21 cellular contexts compared by ENCODE assay signal in genomic region chr9:23849379-23849778, GRCh38. TPM values are rescaled to one million over a fixed set of nuclear protein-coding genes. Genes with fewer than 3 reads are reported as not detected.
DNase-seq lines count a peak whose midpoint lies in the region; ATAC-seq, FAIRE-seq and TF ChIP-seq lines count a peak whose summit lies in the region.
"Had no signal": no experiment of that assay in that cellular context is flagged by ENCODE, and none has a peak within 500 bp of the region (broad histone marks: within the 10 kb centered on the region; RNA-seq: fewer than 3 reads in every experiment).

No MANE protein-coding gene starts in this region.

- DNase-seq in Caki2 (ENCODE audit: low read depth), result peak; percentile 0
- no peak for DNase-seq in epithelial cell of esophagus (ENCODE audit: low read depth)
- DNase-seq in neural crest cell (ENCODE audit: low read depth, low spot score), result no peak
- DNase-seq in HepG2 (ENCODE audit: low spot score), result no peak
- no peak for DNase-seq in CD1c-positive myeloid dendritic cell (ENCODE audit: extremely low spot score)
- DNase-seq: activated CD4-positive, alpha-beta memory T cell treated with anti-CD3 and anti-CD28 coated beads for 36 hours; activated naive CD8-positive, alpha-beta T cell treated with anti-CD3 and anti-CD28 coated beads, Interleukin-2, amount 50 U/mL, for 24 hours; activated T-cell treated with anti-CD3 and anti-CD28 coated beads, Interleukin-2, amount 50 U/mL, for 72 hours; Caco-2; NCI-H1048; NCI-H2171 treated with DMSO at 0.1 percent for 48 hours; PC-9; SK-N-SH; stimulated activated CD4-positive, alpha-beta T cell treated with anti-CD3 and anti-CD28 coated beads, Interleukin-2, amount 100 ng/mL, for 48 hours; transverse colon had no signal

- H3K27me3 Mint-ChIP-seq in neural crest cell (ENCODE audit: low read depth), result peaks cover 25% of the 10 kb centered on the region

- ATAC-seq in GM18511 (IDR thresholded peaks at IDR 0.05; ENCODE audit: unreplicated experiment) (no peak), HepG2 (no peak), GM21723 (IDR thresholded peaks at IDR 0.05; ENCODE audit: unreplicated experiment) (no peak)
- ATAC-seq: activated naive CD8-positive, alpha-beta T cell treated with anti-CD3 and anti-CD28 coated beads, Interleukin-2, amount 50 U/mL, for 24 hours; activated T-cell treated with anti-CD3 and anti-CD28 coated beads, Interleukin-2, amount 50 U/mL, for 72 hours had no signal

- H3K4me2 ChIP-seq in KMS-11, result 0 out of 2 replicates have a peak overlapping the region, but pooled peaks have one; percentile 13
- H3K4me2 ChIP-seq in HepG2 (ENCODE audit: low read depth, low read length), result no peak overlapping the region
- H3K4me2 ChIP-seq: PC-9, SK-N-SH had no signal

- no peaks in the 10 kb centered on the region for H3K36me3 Mint-ChIP-seq in neural crest cell (ENCODE audit: low read depth)

- H3K79me2 ChIP-seq in KMS-11 (ENCODE audit: insufficient read depth, low read depth) (no peaks in the 10 kb centered on the region), HepG2 (ENCODE audit: insufficient read depth, low read length) (no peaks in the 10 kb centered on the region)

- H3K27me3 ChIP-seq in KMS-11 (ENCODE audit: insufficient read depth, low read depth) (no peaks in the 10 kb centered on the region), HepG2 (ENCODE audit: control insufficient read depth in 1 of 2, insufficient read depth in 2 of 2, low read length in 2 of 2) (no peaks in the 10 kb centered on the region)

- POLR2A ChIA-PET in HepG2 (lab: Yijun Ruan, JAX), result no interaction called here

- 4% methylated on average over 5 of the region's 5 CpGs for WGBS in HepG2 (ENCODE audit: low lambda C conversion rate)

- H3K9me3 ChIP-seq in HepG2 (ENCODE audit: low read length), result no peaks in the 10 kb centered on the region
- H3K9me3 ChIP-seq: Caco-2, right atrium auricular region, SK-N-SH, transverse colon had no signal

- H2AFZ ChIP-seq in KMS-11 (ENCODE audit: low read depth) (peak overlapping the region; percentile 30; the same call in 1 of the 2 replicates), HepG2 (ENCODE audit: low read length) (no peak overlapping the region)
- H2AFZ ChIP-seq: PC-9 had no signal

- no peak for TF ChIP-seq POLR2A in HepG2 (IDR thresholded peaks at IDR 0.05; ENCODE audit: insufficient read depth in 1 of 2, low read depth in 2 of 2, low read length in 2 of 2)

- no peak for FAIRE-seq in HepG2 (lab: Jason Lieb, UNC)
- FAIRE-seq: HTR-8/SVneo had no signal

- intact Hi-C loops in HepG2 (cut with micrococcal nuclease; ENCODE audit: unreplicated experiment), result no loop called here

- H3K4me1 Mint-ChIP-seq in neural crest cell, result peaks cover 29% of the 10 kb centered on the region
- H3K4me1 Mint-ChIP-seq: activated naive CD8-positive, alpha-beta T cell treated with anti-CD3 and anti-CD28 coated beads, Interleukin-2, amount 50 U/mL, for 24 hours had no signal

- peak overlapping the region; percentile 65; the same call in 1 of the 2 replicates for H3K9ac ChIP-seq in KMS-11
- H3K9ac ChIP-seq in HepG2 (ENCODE audit: insufficient read depth, low read depth, low read length), result no peak overlapping the region
- H3K9ac ChIP-seq: SK-N-SH had no signal

- TF ChIP-seq EP300 in HepG2 (IDR thresholded peaks at IDR 0.05; ENCODE audit: low read depth in 2 of 2, low read length in 2 of 2), result no peak
- TF ChIP-seq EP300 in HepG2 (CRISPR knock-in tag; IDR thresholded peaks at IDR 0.05; ENCODE audit: borderline replicate concordance), result no peak

- no TSS peak for BruUV-seq in HepG2 (replicated peaks; lab: Mats Ljungman, UMichigan)

- peak overlapping the region; percentile 97 for H3K27ac Mint-ChIP-seq in neural crest cell (ENCODE audit: unreplicated experiment)
- H3K27ac Mint-ChIP-seq: activated CD4-positive, alpha-beta memory T cell treated with anti-CD3 and anti-CD28 coated beads for 36 hours; activated naive CD8-positive, alpha-beta T cell treated with anti-CD3 and anti-CD28 coated beads, Interleukin-2, amount 50 U/mL, for 24 hours; activated T-cell treated with anti-CD3 and anti-CD28 coated beads, Interleukin-2, amount 50 U/mL, for 72 hours had no signal

- H3K9me3 Mint-ChIP-seq in neural crest cell, result no peaks in the 10 kb centered on the region

- H4K20me1 ChIP-seq in KMS-11 (ENCODE audit: insufficient read depth) (no peaks in the 10 kb centered on the region), HepG2 (ENCODE audit: insufficient read depth, low read length) (no peaks in the 10 kb centered on the region)

- TF ChIP-seq CTCF in KMS-11 (conservative IDR thresholded peaks at IDR 0.05; ENCODE audit: low read depth, low read length) (no peak), epithelial cell of esophagus (IDR thresholded peaks at IDR 0.05; ENCODE audit: insufficient read depth, low read depth, low read length, missing control alignments) (no peak), neural crest cell (conservative IDR thresholded peaks at IDR 0.05) (no peak), HepG2 (CRISPR knock-in tag; IDR thresholded peaks at IDR 0.05) (no peak)

- CTCF ChIA-PET in HepG2 (lab: Yijun Ruan, JAX; ENCODE audit: low intra/inter-chr PET ratio, low total read pairs), result no interaction called here

- H3K4me3 Mint-ChIP-seq in neural crest cell, result peak overlapping the region; percentile 89
- H3K4me3 Mint-ChIP-seq: activated CD4-positive, alpha-beta memory T cell treated with anti-CD3 and anti-CD28 coated beads for 36 hours; activated naive CD8-positive, alpha-beta T cell treated with anti-CD3 and anti-CD28 coated beads, Interleukin-2, amount 50 U/mL, for 24 hours; activated T-cell treated with anti-CD3 and anti-CD28 coated beads, Interleukin-2, amount 50 U/mL, for 72 hours had no signal

- H3K4me3 ChIP-seq in KMS-11 (IDR thresholded peaks at IDR 0.05; ENCODE audit: insufficient read depth, low read depth, low read length), result no peak overlapping the region
- peak overlapping the region; percentile 10 for H3K4me3 ChIP-seq in epithelial cell of esophagus (ENCODE audit: low read length)
- no peak overlapping the region for H3K4me3 ChIP-seq in HepG2 (replicated peaks in 1 of 3; ENCODE audit: insufficient read depth in 1 of 3, low read depth in 2 of 3, low read length in 3 of 3)
- H3K4me3 ChIP-seq: PC-9 had no signal

- in situ Hi-C loops in Caki2 (cut with HindIII; ENCODE audit: low pct_unique_long_range_greater_than_20kb, low sequenced_read_pairs), result no loop called here
- in situ Hi-C loops in HepG2 (cut with HindIII; ENCODE audit: extremely low pct_ligation_motif_present, low pct_unique_long_range_greater_than_20kb), result no loop called here

- H3K4me1 ChIP-seq in KMS-11 (ENCODE audit: low read depth, poor library complexity, severe bottlenecking) (peaks cover 12% of the 10 kb centered on the region), HepG2 (ENCODE audit: insufficient read depth, low read length) (no peaks in the 10 kb centered on the region)
- H3K4me1 ChIP-seq: Caco-2 had no signal

- TF ChIP-seq RAD21 in HepG2 (CRISPR knock-in tag; IDR thresholded peaks at IDR 0.05), result no peak

- H3K36me3 ChIP-seq in KMS-11 (ENCODE audit: insufficient read depth) (no peaks in the 10 kb centered on the region), HepG2 (replicated peaks in 1 of 2; ENCODE audit: control insufficient read depth in 1 of 2, insufficient read depth in 2 of 2, low read length in 2 of 2) (no peaks in the 10 kb centered on the region)
- H3K36me3 ChIP-seq: right atrium auricular region, transverse colon had no signal

- H3K27ac ChIP-seq in KMS-11 (peak overlapping the region; percentile 79), HepG2 (ENCODE audit: extremely low read length, insufficient read depth, low read length) (no peak overlapping the region)
- H3K27ac ChIP-seq: epithelial cell of prostate, PC-9, right atrium auricular region, transverse colon had no signal

TF ChIP-seq in HepG2, 621 proteins besides CTCF, POLR2A, EP300 and RAD21 (continues in another document):
- no peak for TF ChIP-seq ZNF333 (CRISPR knock-in tag; IDR thresholded peaks at IDR 0.05; ENCODE audit: borderline replicate concordance)
- no peak for TF ChIP-seq ZBTB44 (CRISPR knock-in tag; IDR thresholded peaks at IDR 0.05)
- TF ChIP-seq CBX1 (IDR thresholded peaks at IDR 0.05; ENCODE audit: low read depth), result no peak

RNA-seq across cellular contexts. Expression of gene ELAVL2, which starts 23.3 kb away (rescaled TPM):
- total RNA-seq in Caki2 (2014; rRNA removed; shearing (Covaris generic); ENCODE audit: low replicate concordance), result 0.35 and 0.74 TPM in 2 replicates
- total RNA-seq in neural crest cell (26.0 and 31.3 TPM in 2 replicates), HepG2 (2016; rRNA removed; fragmentation: Illumina TruSeq; extraction: Trizol) (not detected in 2 replicates)
- total RNA-seq in HepG2 (2016; cell fraction: cytosol; rRNA removed; fragmentation: Illumina TruSeq; extraction: Trizol; ENCODE audit: low read depth), result not detected in 2 replicates
- total RNA-seq in HepG2 (2016; cell fraction: insoluble cytoplasmic fraction; rRNA removed; fragmentation: Illumina TruSeq; extraction: Trizol), result not detected in 2 replicates
- not detected in 2 replicates for total RNA-seq in HepG2 (2016; cell fraction: membrane; rRNA removed; fragmentation: Illumina TruSeq; extraction: Trizol)
- not detected in 2 replicates for total RNA-seq in HepG2 (2016; cell fraction: nucleus; rRNA removed; fragmentation: Illumina TruSeq; extraction: Trizol)
- polyA plus RNA-seq in HepG2 (2011; rRNA removed), result not detected in 2 replicates
- not detected in 2 replicates for polyA plus RNA-seq in HepG2 (2011; cell fraction: cytosol; rRNA removed)
- polyA plus RNA-seq in HepG2 (2011; cell fraction: nucleus; rRNA removed), result not detected in 2 replicates
- not detected in 2 replicates for polyA plus RNA-seq in HepG2 (2012)
- not detected in 2 replicates for polyA plus RNA-seq in HepG2 (2016; cell fraction: cytosol; fragmentation: Illumina TruSeq; extraction: Trizol; ENCODE audit: low read depth)
- polyA plus RNA-seq in HepG2 (2016; cell fraction: insoluble cytoplasmic fraction; fragmentation: Illumina TruSeq; extraction: Trizol; ENCODE audit: low read depth), result not detected in 2 replicates
- not detected in 2 replicates for polyA plus RNA-seq in HepG2 (2016; cell fraction: membrane; fragmentation: Illumina TruSeq; extraction: Trizol; ENCODE audit: low read depth)
- not detected in 2 replicates for polyA plus RNA-seq in HepG2 (2016; cell fraction: nucleus; fragmentation: Illumina TruSeq; extraction: Trizol; ENCODE audit: insufficient read depth, low read depth)
- polyA minus RNA-seq in HepG2 (2011; rRNA and poly(A)+ RNA removed; ENCODE audit: low replicate concordance), result not detected in 2 replicates
- not detected in 2 replicates for polyA minus RNA-seq in HepG2 (2011; cell fraction: cytosol; rRNA and poly(A)+ RNA removed)
- not detected in 2 replicates for polyA minus RNA-seq in HepG2 (2011; cell fraction: nucleus; rRNA and poly(A)+ RNA removed)
- total RNA-seq: activated CD4-positive, alpha-beta memory T cell treated with anti-CD3 and anti-CD28 coated beads for 36 hours; activated T-cell treated with anti-CD3 and anti-CD28 coated beads, Interleukin-2, amount 50 U/mL, for 72 hours; PC-9 had no signal

Comparison
In these comparisons a context has a peak if more than half of its experiments do, and no peak if none do; other contexts are left out.
1. RNA of gene ELAVL2, which starts 23.3 kb away (total RNA-seq): 26.0 to 31.3 TPM in neural crest cell; 0.35 to 0.74 TPM in Caki2 and not detected in HepG2; every median in the first group is over 10 times any median in the second.